Comparison of ENCODE assay signal across 30 cellular contexts in the genomic region with DNA sequence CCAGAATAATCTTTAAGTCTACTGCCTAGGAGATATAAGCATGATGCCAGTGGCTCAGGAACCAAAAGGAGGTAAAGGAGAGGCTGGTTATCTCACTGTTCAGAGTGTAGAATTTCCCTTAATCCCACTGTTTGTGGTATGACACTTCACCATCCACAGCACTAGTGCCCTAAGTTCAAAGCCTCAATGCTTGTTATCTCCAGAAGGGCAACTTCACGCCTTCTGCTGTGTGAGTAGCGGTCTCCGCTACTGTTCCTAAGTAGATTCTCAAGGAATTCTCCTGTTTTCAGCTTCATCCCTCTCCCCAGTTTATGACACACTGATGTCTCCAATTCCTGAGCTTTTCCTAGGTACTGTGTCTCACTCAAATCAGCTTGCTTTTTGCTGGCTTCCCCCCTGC. TPM values are rescaled to one million over a fixed set of nuclear protein-coding genes. Genes with fewer than 3 reads are reported as not detected.
DNase-seq lines count a peak whose midpoint lies in the region; ATAC-seq, FAIRE-seq and TF ChIP-seq lines count a peak whose summit lies in the region.
"Had no signal": no experiment of that assay in that cellular context is flagged by ENCODE, and none has a peak within 500 bp of the region (broad histone marks: within the 10 kb centered on the region; RNA-seq: fewer than 3 reads in every experiment).

No MANE protein-coding gene starts in this region.

- H3K36me3 ChIP-seq in K562 (ENCODE audit: control insufficient read depth, insufficient read depth, low read length) (peaks cover 3% of the 10 kb centered on the region; the same call in 1 of the 3 replicates), neural progenitor cell (no peaks in the 10 kb centered on the region), lower lobe of right lung (no peaks in the 10 kb centered on the region)
- H3K36me3 ChIP-seq: BE2C, BLaER1 had no signal

- BruUV-seq in K562 (replicated peaks; lab: Mats Ljungman, UMichigan) = no TSS peak

- TF ChIP-seq POLR2A in K562 (conservative IDR thresholded peaks at IDR 0.05) = no peak

- CTCF ChIA-PET in K562 (lab: Yijun Ruan, JAX; ENCODE audit: low intra/inter-chr PET ratio) = no interaction called here

- H3K4me3 ChIP-seq in K562 = no peak overlapping the region
- no peak overlapping the region for H3K4me3 ChIP-seq in neural progenitor cell
- H3K4me3 ChIP-seq in lower lobe of right lung = no peak overlapping the region
- H3K4me3 ChIP-seq: BLaER1, GM12878 had no signal

- no peak overlapping the region for H3K4me3 Mint-ChIP-seq in neural progenitor cell
- H3K4me3 Mint-ChIP-seq: CD14-positive monocyte; CD4-positive, alpha-beta memory T cell; CD4-positive, CD25-positive, alpha-beta regulatory T cell; CD8-positive, alpha-beta memory T cell had no signal

- DNase-seq in K562 (ENCODE audit: extremely low read depth in 1 of 4, low spot score in 3 of 4) = peak in 1 of 4 experiments; percentile 52
- no peak for DNase-seq in neural progenitor cell (ENCODE audit: low spot score)
- DNase-seq in NCI-H82 treated with DMSO at 0.1 percent for 48 hours (lab: John Stamatoyannopoulos, UW; ENCODE audit: unreplicated experiment) = no peak
- DNase-seq in lower lobe of right lung = no peak
- DNase-seq in epidermal melanocyte (ENCODE audit: insufficient read length, low spot score) = no peak
- DNase-seq: 8988T; ACHN; BE2C; C1 segment of cervical spinal cord; CD4-positive, alpha-beta memory T cell; CD4-positive, CD25-positive, alpha-beta regulatory T cell; CD8-positive, alpha-beta memory T cell; COR-L47; DMS 273 treated with DMSO at 0.1 percent for 48 hours; DMS153; DMS53; DMS79; DND-41; EL; GDM1 had no signal

- no peak for TF ChIP-seq RAD21 in K562 (CRISPR knock-in tag; conservative IDR thresholded peaks at IDR 0.05 in 1 of 2, IDR thresholded peaks at IDR 0.05 in 1 of 2)

- no peaks in the 10 kb centered on the region for H3K36me3 Mint-ChIP-seq in neural progenitor cell
- H3K36me3 Mint-ChIP-seq: CD4-positive, alpha-beta memory T cell; CD4-positive, CD25-positive, alpha-beta regulatory T cell had no signal

- H3K4me1 ChIP-seq in K562 (replicated peaks in 1 of 2; ENCODE audit: control insufficient read depth in 2 of 2, insufficient read depth in 2 of 2, low read length in 2 of 2) (peaks cover 0 to 36% of the 10 kb centered on the region in 2 experiments; a peak in 3 of 5 replicates), neural progenitor cell (no peaks in the 10 kb centered on the region), lower lobe of right lung (no peaks in the 10 kb centered on the region)
- H3K4me1 ChIP-seq: BE2C, BLaER1 had no signal

- H3K9ac ChIP-seq in K562 (ENCODE audit: insufficient read depth in 1 of 2, low read depth in 2 of 2, low read length in 2 of 2) = peak overlapping the region; percentile 61 to 80; a peak in 3 of 4 replicates
- no peak overlapping the region for H3K9ac ChIP-seq in neural progenitor cell
- H3K9ac ChIP-seq: BLaER1 had no signal

- peak; percentile 80 for ATAC-seq in K562
- ATAC-seq in lower lobe of right lung = no peak
- ATAC-seq: GM12878 had no signal

- peaks cover 7% of the 10 kb centered on the region for H3K27me3 Mint-ChIP-seq in neural progenitor cell (ENCODE audit: insufficient read depth, low read depth)

- POLR2A ChIA-PET in K562 (lab: Yijun Ruan, JAX) = interaction anchor here (0.9 kb wide), 1 partner anchor 12 kb away, joined by 3 read pairs; no protein-coding TSS in a partner anchor

- TF ChIP-seq CTCF in K562 (IDR thresholded peaks at IDR 0.05 in 2 of 3, conservative IDR thresholded peaks at IDR 0.05 in 1 of 3; ENCODE audit: insufficient read depth in 2 of 3, low read depth in 1 of 3, low read length in 3 of 3) (no peak), neural progenitor cell (IDR thresholded peaks at IDR 0.05) (no peak), lower lobe of right lung (IDR thresholded peaks at IDR 0.05) (no peak)

- no peaks in the 10 kb centered on the region for H3K9me3 Mint-ChIP-seq in neural progenitor cell

- FAIRE-seq in K562 (lab: Jason Lieb, UNC) = peak; percentile 62
- FAIRE-seq: A204.1, GM12878, GM12892, GM18507 had no signal

- H4K20me1 ChIP-seq in K562 (replicated peaks; ENCODE audit: control insufficient read depth, insufficient read depth, low read length) (no peaks in the 10 kb centered on the region), neural progenitor cell (ENCODE audit: low read depth) (no peaks in the 10 kb centered on the region)
- H4K20me1 ChIP-seq: BLaER1 had no signal

- H3K27ac ChIP-seq in K562 (ENCODE audit: extremely low read depth, low read depth, low read length) = peak overlapping the region; percentile 63
- no peak overlapping the region for H3K27ac ChIP-seq in neural progenitor cell
- H3K27ac ChIP-seq in lower lobe of right lung = no peak overlapping the region
- H3K27ac ChIP-seq: BLaER1 had no signal

- in situ Hi-C loops in K562 (cut with MboI) = no loop called here

- no peak overlapping the region for H3K27ac Mint-ChIP-seq in neural progenitor cell
- H3K27ac Mint-ChIP-seq: CD4-positive, alpha-beta memory T cell; CD4-positive, CD25-positive, alpha-beta regulatory T cell had no signal

- H3K79me2 ChIP-seq in K562 (ENCODE audit: control insufficient read depth, insufficient read depth, low read length) = no peaks in the 10 kb centered on the region
- H3K79me2 ChIP-seq in neural progenitor cell (ENCODE audit: low read depth) = no peaks in the 10 kb centered on the region

- peak overlapping the region; percentile 79 for H2AFZ ChIP-seq in K562 (ENCODE audit: low read depth, low read length)
- H2AFZ ChIP-seq in neural progenitor cell (replicated peaks) = peak overlapping the region; percentile 69

- peak overlapping the region; percentile 46; the same call in 1 of the 2 replicates for H3K4me2 ChIP-seq in K562 (ENCODE audit: insufficient read depth, low read length)
- no peak overlapping the region for H3K4me2 ChIP-seq in neural progenitor cell
- H3K4me2 ChIP-seq: BLaER1 had no signal

- no peaks in the 10 kb centered on the region for H3F3A ChIP-seq in neural progenitor cell (ENCODE audit: low read depth)

- no peak for TF ChIP-seq EP300 in K562 (IDR thresholded peaks at IDR 0.05; ENCODE audit: low read length)

- 21% methylated on average over 3 of the region's 3 CpGs for WGBS in K562 (ENCODE audit: insufficient coverage, low coverage, missing lambda C conversion rate)

- H3K9me3 ChIP-seq in K562 (replicated peaks; ENCODE audit: control insufficient read depth, insufficient read depth, low read depth, low read length) (peaks cover 12% of the 10 kb centered on the region), neural progenitor cell (ENCODE audit: low read depth) (peaks cover 4% of the 10 kb centered on the region), lower lobe of right lung (no peaks in the 10 kb centered on the region)
- H3K9me3 ChIP-seq: BE2C had no signal

- H3K4me1 Mint-ChIP-seq in neural progenitor cell = no peaks in the 10 kb centered on the region
- H3K4me1 Mint-ChIP-seq: CD14-positive monocyte had no signal

- intact Hi-C loops in K562 (cut with micrococcal nuclease) (no loop called here), lower lobe of right lung (cut with DNase I) (no loop called here)

- H3K27me3 ChIP-seq in K562 (ENCODE audit: control insufficient read depth in 2 of 2, insufficient read depth in 2 of 2, low read length in 2 of 2) = no peaks in the 10 kb centered on the region
- peaks cover 31% of the 10 kb centered on the region for H3K27me3 ChIP-seq in neural progenitor cell
- peaks cover 5% of the 10 kb centered on the region for H3K27me3 ChIP-seq in lower lobe of right lung (ENCODE audit: low read depth)
- H3K27me3 ChIP-seq: BE2C, BLaER1 had no signal

- no peaks in the 10 kb centered on the region for H3K9me1 ChIP-seq in K562 (ENCODE audit: control insufficient read depth, insufficient read depth, low read length)

RNA-seq across cellular contexts. Expression of a gene that starts 13.7 kb away (rescaled TPM):
- total RNA-seq in K562 (2011; cell fraction: chromatin; rRNA removed; ENCODE audit: low replicate concordance) = 3.4 and 5.0 TPM in 2 replicates
- total RNA-seq in K562 (2011; cell fraction: nucleolus; rRNA removed) = 2.8 TPM in 2 replicates
- 2.8 and 3.2 TPM in 2 replicates for total RNA-seq in K562 (2011; cell fraction: nucleoplasm; rRNA removed)
- total RNA-seq in K562 (2014; rRNA removed) (4.2 and 5.7 TPM in 2 replicates), K562 (2014; rRNA removed; fragmentation: Illumina TruSeq; extraction: Trizol) (0.80 and 0.98 TPM in 2 replicates), K562 (2015; rRNA removed; fragmentation: Illumina TruSeq; extraction: Trizol) (1.3 and 1.4 TPM in 2 replicates), K562 (2021) (3.9 TPM in 2 replicates), neural progenitor cell (ENCODE audit: low replicate concordance) (0.43 and 0.90 TPM in 2 replicates), lower lobe of right lung (3.8 TPM)
- polyA plus RNA-seq in K562 (2011; rRNA removed) (1.1 and 1.4 TPM in 2 replicates), K562 (2014; fragmentation: Illumina TruSeq; extraction: Trizol) (1.5 and 2.1 TPM in 2 replicates), K562 (2014; fragmentation: Nextera tagmentation; extraction: Ambion mirVana) (under 1 TPM; 0.03 to 0.08 TPM), K562 (2014; rRNA removed) (2.1 and 2.8 TPM in 2 replicates)
- polyA plus RNA-seq in K562 (2011; cell fraction: cytosol; rRNA removed) = 1.2 and 3.1 TPM in 2 replicates
- 3.4 and 6.9 TPM in 2 replicates for polyA plus RNA-seq in K562 (2011; cell fraction: nucleus; rRNA removed)
- 1.4 and 2.6 TPM in 2 replicates for polyA plus RNA-seq in K562 (2012)
- 0.69 and 0.91 TPM in 2 replicates for polyA minus RNA-seq in K562 (2011; rRNA and poly(A)+ RNA removed)
- polyA minus RNA-seq in K562 (2011; cell fraction: cytosol; rRNA and poly(A)+ RNA removed) = 2.2 and 2.4 TPM in 2 replicates
- 1.3 and 1.6 TPM in 2 replicates for polyA minus RNA-seq in K562 (2011; cell fraction: nucleus; rRNA and poly(A)+ RNA removed)

RNA-seq across cellular contexts. Expression of a gene that starts 26.6 kb away (rescaled TPM):
- total RNA-seq in K562 (2011; cell fraction: chromatin; rRNA removed; ENCODE audit: low replicate concordance) = 1.6 and 7.8 TPM in 2 replicates
- 1.5 and 2.0 TPM in 2 replicates for total RNA-seq in K562 (2011; cell fraction: nucleolus; rRNA removed)
- 3.7 and 4.1 TPM in 2 replicates for total RNA-seq in K562 (2011; cell fraction: nucleoplasm; rRNA removed)
- total RNA-seq in K562 (2014; rRNA removed) (0.45 TPM in 2 replicates), K562 (2014; rRNA removed; fragmentation: Illumina TruSeq; extraction: Trizol) (0.44 and 1.1 TPM in 2 replicates), K562 (2015; rRNA removed; fragmentation: Illumina TruSeq; extraction: Trizol) (0.23 and 0.29 TPM in 2 replicates), K562 (2021) (1.3 and 1.7 TPM in 2 replicates), neural progenitor cell (ENCODE audit: low replicate concordance) (not detected in 2 replicates), lower lobe of right lung (not detected)
- polyA plus RNA-seq in K562 (2011; rRNA removed) (1.4 and 1.7 TPM in 2 replicates), K562 (2014; fragmentation: Illumina TruSeq; extraction: Trizol) (0.65 and 0.69 TPM in 2 replicates), K562 (2014; fragmentation: Nextera tagmentation; extraction: Ambion mirVana) (under 1 TPM in 1 of 2 experiments, not detected in 1; 0.17 TPM), K562 (2014; rRNA removed) (0.24 and 0.42 TPM in 2 replicates)
- 0.03 and 0.24 TPM in 2 replicates for polyA plus RNA-seq in K562 (2011; cell fraction: cytosol; rRNA removed)
- 0.82 and 1.4 TPM in 2 replicates for polyA plus RNA-seq in K562 (2011; cell fraction: nucleus; rRNA removed)
- polyA plus RNA-seq in K562 (2012) = 0.42 and 0.53 TPM in 2 replicates
- polyA minus RNA-seq in K562 (2011; rRNA and poly(A)+ RNA removed) = 2.1 and 2.6 TPM in 2 replicates
- 0.86 and 1.2 TPM in 2 replicates for polyA minus RNA-seq in K562 (2011; cell fraction: cytosol; rRNA and poly(A)+ RNA removed)
- 2.0 and 3.7 TPM in 2 replicates for polyA minus RNA-seq in K562 (2011; cell fraction: nucleus; rRNA and poly(A)+ RNA removed)
- total RNA-seq: A673; CD4-positive, CD25-positive, alpha-beta regulatory T cell; CD8-positive, alpha-beta memory T cell; G401; GM12878 had no signal
- polyA plus RNA-seq: CD14-positive monocyte; CD4-positive, alpha-beta memory T cell; CD8-positive, alpha-beta memory T cell; GM12878 had no signal

RNA-seq across cellular contexts. Expression of a gene that starts 49.2 kb away (rescaled TPM):
- 0.19 and 0.33 TPM in 2 replicates for total RNA-seq in K562 (2011; cell fraction: chromatin; rRNA removed; ENCODE audit: low replicate concordance)
- not detected in 2 replicates for total RNA-seq in K562 (2011; cell fraction: nucleolus; rRNA removed)
- total RNA-seq in K562 (2011; cell fraction: nucleoplasm; rRNA removed) = not detected in 2 replicates
- total RNA-seq in K562 (2014; rRNA removed) (not detected in 2 replicates), K562 (2014; rRNA removed; fragmentation: Illumina TruSeq; extraction: Trizol) (0.19 TPM in 1 of 2 replicates, not detected in the other), K562 (2015; rRNA removed; fragmentation: Illumina TruSeq; extraction: Trizol) (0.15 TPM in 1 of 2 replicates, not detected in the other), K562 (2021) (0.11 TPM in 1 of 2 replicates, not detected in the other), neural progenitor cell (ENCODE audit: low replicate concordance) (not detected in 2 replicates), lower lobe of right lung (2.1 TPM)
- polyA plus RNA-seq in K562 (2011; rRNA removed) (0.24 and 0.49 TPM in 2 replicates), K562 (2014; fragmentation: Illumina TruSeq; extraction: Trizol) (0.18 TPM in 1 of 2 replicates, not detected in the other), K562 (2014; fragmentation: Nextera tagmentation; extraction: Ambion mirVana) (under 1 TPM; 0.03 to 0.06 TPM), K562 (2014; rRNA removed) (0.07 and 0.15 TPM in 2 replicates)
- polyA plus RNA-seq in K562 (2011; cell fraction: cytosol; rRNA removed) = 0.25 TPM in 1 of 2 replicates, not detected in the other
- polyA plus RNA-seq in K562 (2011; cell fraction: nucleus; rRNA removed) = 0.27 and 0.74 TPM in 2 replicates
- polyA plus RNA-seq in K562 (2012) = 0.08 and 0.32 TPM in 2 replicates
- 0.45 TPM in 1 of 2 replicates, not detected in the other for polyA minus RNA-seq in K562 (2011; rRNA and poly(A)+ RNA removed)
- polyA minus RNA-seq in K562 (2011; cell fraction: cytosol; rRNA and poly(A)+ RNA removed) = not detected in 2 replicates
- 0.13 TPM in 1 of 2 replicates, not detected in the other for polyA minus RNA-seq in K562 (2011; cell fraction: nucleus; rRNA and poly(A)+ RNA removed)
- total RNA-seq: A673; CD8-positive, alpha-beta memory T cell; Daoy; G401; GM12878 had no signal
- polyA plus RNA-seq: AG04450; CD14-positive monocyte; CD4-positive, CD25-positive, alpha-beta regulatory T cell; CD8-positive, alpha-beta memory T cell had no signal
